ENCODE assay signal across 9 cellular contexts in genomic region chr2:170770008-170770303, GRCh38. TPM values are rescaled to one million over a fixed set of nuclear protein-coding genes. Genes with fewer than 3 reads are reported as not detected.
A peak's percentile ranks its signal among the peaks of the same experiment; 100 is the strongest.
DNase-seq lines count a peak whose midpoint lies in the region; FAIRE-seq and TF ChIP-seq lines count a peak whose summit lies in the region.
"Had no signal": no experiment of that assay in that cellular context is flagged by ENCODE, and none has a peak within 500 bp of the region (broad histone marks: within the 10 kb centered on the region; RNA-seq: fewer than 3 reads in every experiment).

No MANE protein-coding gene starts in this region.

- CTCF ChIA-PET in activated naive CD4-positive, alpha-beta T cell treated with anti-CD3 and anti-CD28 coated beads, Interleukin-2, amount 10 ng/mL, durations not matched to agents 7 days and 5 days (lab: Charles Lee): interaction anchor here (1.0 to 1.4 kb wide), 4 partner anchors 24 to 334 kb away, joined by 3 to 4 read pairs (median 4); no protein-coding TSS in a partner anchor

- H3K4me3 ChIP-seq in epithelial cell of esophagus (ENCODE audit: low read length): peak overlapping the region; percentile 73
- peak overlapping the region; percentile 62 for H3K4me3 ChIP-seq in ovary

- no peak overlapping the region for H3K27ac Mint-ChIP-seq in activated naive CD4-positive, alpha-beta T cell treated with anti-CD3 and anti-CD28 coated beads, Interleukin-2, amount 10 ng/mL, durations not matched to agents 7 days and 5 days

- H3K4me3 Mint-ChIP-seq in activated naive CD4-positive, alpha-beta T cell treated with anti-CD3 and anti-CD28 coated beads, Interleukin-2, amount 10 ng/mL, durations not matched to agents 7 days and 5 days: peak overlapping the region; percentile 81

- H3K27me3 Mint-ChIP-seq in activated naive CD4-positive, alpha-beta T cell treated with anti-CD3 and anti-CD28 coated beads, Interleukin-2, amount 10 ng/mL, durations not matched to agents 7 days and 5 days: peaks cover 62% of the 10 kb centered on the region

- no peaks in the 10 kb centered on the region for H3K36me3 ChIP-seq in ovary

- H3K36me3 Mint-ChIP-seq in activated naive CD4-positive, alpha-beta T cell treated with anti-CD3 and anti-CD28 coated beads, Interleukin-2, amount 10 ng/mL, durations not matched to agents 7 days and 5 days: no peaks in the 10 kb centered on the region

- no peaks in the 10 kb centered on the region for H3K9me3 Mint-ChIP-seq in activated naive CD4-positive, alpha-beta T cell treated with anti-CD3 and anti-CD28 coated beads, Interleukin-2, amount 10 ng/mL, durations not matched to agents 7 days and 5 days

- TF ChIP-seq CTCF in epithelial cell of esophagus (IDR thresholded peaks at IDR 0.05; ENCODE audit: insufficient read depth, low read depth, low read length, missing control alignments): no peak
- no peak for TF ChIP-seq CTCF in ovary (IDR thresholded peaks at IDR 0.05)

- no peak for DNase-seq in activated naive CD4-positive, alpha-beta T cell treated with anti-CD3 and anti-CD28 coated beads, Interleukin-2, amount 10 ng/mL, durations not matched to agents 7 days and 5 days
- no peak for DNase-seq in activated naive CD4-positive, alpha-beta T cell treated with anti-CD3 and anti-CD28 coated beads, Interleukin-2, amount 50 U/mL, for 16 hours
- DNase-seq in NCI-H774 (lab: John Stamatoyannopoulos, UW) (peak; percentile 72), epithelial cell of esophagus (ENCODE audit: low read depth) (no peak), ovary (no peak), OCI-M1 (lab: John Stamatoyannopoulos, UW) (no peak), HTR-8/SVneo (ENCODE audit: insufficient read length, low spot score) (no peak), putamen (ENCODE audit: low spot score) (no peak)

- no peak overlapping the region for H3K27ac ChIP-seq in ovary

- no peaks in the 10 kb centered on the region for H3K27me3 ChIP-seq in ovary

- no peaks in the 10 kb centered on the region for H3K4me1 ChIP-seq in ovary (ENCODE audit: insufficient read depth)

- peaks cover 21% of the 10 kb centered on the region for H3K4me1 Mint-ChIP-seq in activated naive CD4-positive, alpha-beta T cell treated with anti-CD3 and anti-CD28 coated beads, Interleukin-2, amount 10 ng/mL, durations not matched to agents 7 days and 5 days

- intact Hi-C loops in ovary (cut with DNase I): no loop called here

- TF ChIP-seq POLR2A in ovary (IDR thresholded peaks at IDR 0.05): no peak

- TF ChIP-seq EP300 in ovary (IDR thresholded peaks at IDR 0.05): no peak

- FAIRE-seq in HTR-8/SVneo (lab: Jason Lieb, UNC): no peak

- no peaks in the 10 kb centered on the region for H3K9me3 ChIP-seq in ovary

- 5 to 7% (median 6%) methylated on average over 6 of the region's 6 CpGs for WGBS in ovary, 3 donors

RNA-seq across cellular contexts. Expression of gene ERICH2, which starts 0.2 kb away (rescaled TPM):
- total RNA-seq in ovary: 1 to 10 TPM in 5 of 7 donors, under 1 TPM in 1, not detected in 1; 0.99 to 3.2 (median 1.3) TPM
- 1 to 10 TPM in 1 of 2 donors, under 1 TPM in 1; 0.23 to 2.4 TPM for polyA plus RNA-seq in ovary
- total RNA-seq: dermis microvascular lymphatic vessel endothelial cell had no signal

RNA-seq across cellular contexts. Expression of gene GAD1, which starts 46.7 kb away (rescaled TPM):
- under 1 TPM in 6 of 7 donors, not detected in 1; 0.22 to 0.36 (median 0.29) TPM for total RNA-seq in ovary
- under 1 TPM; 0.57 to 0.77 TPM for polyA plus RNA-seq in ovary

RNA-seq across cellular contexts. Expression of gene SP5, which starts 54.8 kb away (rescaled TPM):
- total RNA-seq in ovary: 1 to 10 TPM in 4 of 7 donors, under 1 TPM in 2, not detected in 1; 0.30 to 2.9 (median 1.2) TPM
- polyA plus RNA-seq in ovary: under 1 TPM; 0.20 to 0.22 TPM
- total RNA-seq: dermis microvascular lymphatic vessel endothelial cell had no signal
